Comparison of ENCODE assay signal across 7 cellular contexts in genomic region chr19:45720065-45720464, GRCh38. TPM values are rescaled to one million over a fixed set of nuclear protein-coding genes. Genes with fewer than 3 reads are reported as not detected.
DNase-seq lines count a peak whose midpoint lies in the region; ATAC-seq and TF ChIP-seq lines count a peak whose summit lies in the region.
"Not testable (repeated sequence)": the region's sequence is repeated elsewhere in the genome, so short reads cannot be mapped to it uniquely, and the experiment has no call there.
"Had no signal": no experiment of that assay in that cellular context is flagged by ENCODE, and none has a peak within 500 bp of the region (broad histone marks: within the 10 kb centered on the region; RNA-seq: fewer than 3 reads in every experiment).

No MANE protein-coding gene starts in this region.

- CTCF ChIA-PET in WTC11 (lab: Charles Lee) = interaction anchor here (1.2 kb wide), 1 partner anchor 50 kb away, joined by 4 read pairs; the partner anchor contains the start of gene SIX5

- 85 to 88% methylated on average over 11 of the region's 11 CpGs for WGBS in body of pancreas, 2 donors

- not testable (repeated sequence) for DNase-seq in WTC11 (ENCODE audit: low spot score); body of pancreas; lower lobe of right lung; progenitor cell of endocrine pancreas (ENCODE audit: low spot score, unreplicated experiment)
- DNase-seq in Right ventricle myocardium inferior (ENCODE audit: missing footprints) = peak; percentile 32

- H3K4me1 ChIP-seq in body of pancreas (peaks cover 31% of the 10 kb centered on the region), lower lobe of right lung (peaks cover 27% of the 10 kb centered on the region)

- intact Hi-C loops in body of pancreas (cut with DNase I); Right ventricle myocardium inferior (cut with DNase I); lower lobe of right lung (cut with DNase I): not testable (repeated sequence)

- not testable (repeated sequence) for ATAC-seq in WTC11, body of pancreas, Right ventricle myocardium inferior, lower lobe of right lung

- not testable (repeated sequence) for TF ChIP-seq POLR2A in body of pancreas (IDR thresholded peaks at IDR 0.05)

- H3K9me3 ChIP-seq in body of pancreas, lower lobe of right lung: not testable (repeated sequence)

- H3K9me3 Mint-ChIP-seq in WTC11; progenitor cell of endocrine pancreas (ENCODE audit: low read depth): not testable (repeated sequence)

- H3K27me3 ChIP-seq in body of pancreas; lower lobe of right lung (ENCODE audit: low read depth): not testable (repeated sequence)

- H3K36me3 Mint-ChIP-seq in WTC11 = peaks cover 29% of the 10 kb centered on the region
- not testable (repeated sequence) for H3K36me3 Mint-ChIP-seq in progenitor cell of endocrine pancreas (ENCODE audit: insufficient read depth)

- H3K36me3 ChIP-seq in body of pancreas (replicated peaks in 1 of 2; ENCODE audit: insufficient read depth in 1 of 2, low read depth in 2 of 2) = not testable (repeated sequence)
- peaks cover 12% of the 10 kb centered on the region for H3K36me3 ChIP-seq in lower lobe of right lung

- H3K27ac ChIP-seq in body of pancreas (peak overlapping the region; percentile 42 to 79 (median 70)), lower lobe of right lung (peak overlapping the region; percentile 40)

- POLR2A ChIA-PET in WTC11 (lab: Charles Lee) = interaction anchor here (0.7 kb wide), 2 partner anchors 44 to 48 kb away, joined by 3 read pairs; no protein-coding TSS in a partner anchor

- H3K4me3 Mint-ChIP-seq in WTC11; progenitor cell of endocrine pancreas (ENCODE audit: low read depth): not testable (repeated sequence)

- peaks cover 23% of the 10 kb centered on the region for H3K4me1 Mint-ChIP-seq in WTC11
- peaks cover 25% of the 10 kb centered on the region for H3K4me1 Mint-ChIP-seq in progenitor cell of endocrine pancreas (ENCODE audit: low read depth)

- not testable (repeated sequence) for TF ChIP-seq CTCF in WTC11 (IDR thresholded peaks at IDR 0.05); body of pancreas (IDR thresholded peaks at IDR 0.05); lower lobe of right lung (IDR thresholded peaks at IDR 0.05); progenitor cell of endocrine pancreas (IDR thresholded peaks at IDR 0.05; ENCODE audit: unreplicated experiment)

- not testable (repeated sequence) for H3K27ac Mint-ChIP-seq in WTC11
- H3K27ac Mint-ChIP-seq in progenitor cell of endocrine pancreas = peak overlapping the region; percentile 73

- not testable (repeated sequence) for H3K27me3 Mint-ChIP-seq in WTC11 (ENCODE audit: low read depth); progenitor cell of endocrine pancreas

- not testable (repeated sequence) for H3K4me3 ChIP-seq in body of pancreas, lower lobe of right lung

TF ChIP-seq in WTC11, 78 proteins besides CTCF, POLR2A, EP300 and RAD21:
- 0 out of 2 replicates have a peak, but pooled peaks have one; percentile 21 for TF ChIP-seq ZNF121 (CRISPR knock-in tag; IDR thresholded peaks at IDR 0.05)

RNA-seq across cellular contexts. Expression of gene FBXO46, which starts 10.6 kb away (rescaled TPM):
- total RNA-seq in WTC11 (2021) = 40.1 to 46.3 TPM (median 43.3 TPM) in 3 replicates
- total RNA-seq in body of pancreas = 10 to 100 TPM in 1 of 2 donors, 1 to 10 TPM in 1; 7.8 to 11.9 TPM
- total RNA-seq in Right ventricle myocardium inferior = 13.1 TPM
- total RNA-seq in lower lobe of right lung = 19.3 TPM
- total RNA-seq in progenitor cell of endocrine pancreas = 41.6 and 44.7 TPM in 2 replicates

RNA-seq across cellular contexts. Expression of gene MEIOSIN, which starts 13.2 kb away (rescaled TPM):
- total RNA-seq in WTC11 (2021) (0.11 to 0.23 TPM in 2 of 3 replicates, not detected in the other), body of pancreas (not detected), Right ventricle myocardium inferior (not detected), lower lobe of right lung (not detected), progenitor cell of endocrine pancreas (not detected in 2 replicates)
- total RNA-seq: CD8-positive, alpha-beta T cell; GM23248 had no signal

RNA-seq across cellular contexts. Expression of gene QPCTL, which starts 27.6 kb away (rescaled TPM):
- total RNA-seq in WTC11 (2021) (23.8 to 33.3 TPM (median 27.5 TPM) in 3 replicates), body of pancreas (1 to 10 TPM; 2.1 to 4.0 TPM), Right ventricle myocardium inferior (1.5 TPM), lower lobe of right lung (5.0 TPM), progenitor cell of endocrine pancreas (9.0 and 10.8 TPM in 2 replicates)

RNA-seq across cellular contexts. Expression of gene SNRPD2, which starts 28.3 kb away (rescaled TPM):
- total RNA-seq in WTC11 (2021) (739 to 792 TPM (median 784 TPM) in 3 replicates), body of pancreas (10 to 100 TPM; 25.1 to 66.4 TPM), Right ventricle myocardium inferior (252 TPM), lower lobe of right lung (229 TPM), progenitor cell of endocrine pancreas (401 and 414 TPM in 2 replicates)

RNA-seq across cellular contexts. Expression of gene SIX5, which starts 49.0 kb away (rescaled TPM):
- total RNA-seq in WTC11 (2021) (26.0 to 37.0 TPM (median 36.5 TPM) in 3 replicates), body of pancreas (10 to 100 TPM; 21.0 to 60.3 TPM), Right ventricle myocardium inferior (22.3 TPM), lower lobe of right lung (16.8 TPM), progenitor cell of endocrine pancreas (36.9 and 42.3 TPM in 2 replicates)
